ENCODE assay signal across 1 cellular context in the genomic region with DNA sequence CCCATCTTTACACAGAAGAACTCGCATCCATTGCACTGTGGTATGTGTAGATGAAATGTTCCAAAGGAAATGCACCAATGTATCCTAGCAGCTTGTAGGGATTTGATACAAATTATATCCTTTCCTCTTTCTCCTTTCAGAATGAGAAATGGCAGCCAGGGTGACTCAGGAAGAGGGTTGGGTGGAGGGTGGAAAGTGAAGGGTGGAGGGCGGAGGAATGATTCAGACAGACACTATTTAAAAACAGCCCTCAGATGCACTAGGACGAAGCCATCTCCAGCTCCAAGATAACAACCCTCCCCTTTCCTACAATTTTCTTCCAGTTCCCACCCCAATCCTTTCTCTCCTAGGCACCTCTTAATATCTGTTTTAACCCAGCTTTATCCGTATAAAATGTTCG.
TF ChIP-seq lines count a peak whose summit lies in the region.

No MANE protein-coding gene starts in this region.

TF ChIP-seq in SK-N-SH, 30 proteins besides CTCF, POLR2A, EP300 and RAD21 (continued from another document):
- TF ChIP-seq, protein P1, sequence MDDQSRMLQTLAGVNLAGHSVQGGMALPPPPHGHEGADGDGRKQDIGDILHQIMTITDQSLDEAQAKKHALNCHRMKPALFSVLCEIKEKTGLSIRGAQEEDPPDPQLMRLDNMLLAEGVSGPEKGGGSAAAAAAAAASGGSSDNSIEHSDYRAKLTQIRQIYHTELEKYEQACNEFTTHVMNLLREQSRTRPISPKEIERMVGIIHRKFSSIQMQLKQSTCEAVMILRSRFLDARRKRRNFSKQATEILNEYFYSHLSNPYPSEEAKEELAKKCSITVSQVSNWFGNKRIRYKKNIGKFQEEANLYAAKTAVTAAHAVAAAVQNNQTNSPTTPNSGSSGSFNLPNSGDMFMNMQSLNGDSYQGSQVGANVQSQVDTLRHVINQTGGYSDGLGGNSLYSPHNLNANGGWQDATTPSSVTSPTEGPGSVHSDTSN (IDR thresholded peaks at IDR 0.05): no peak
- TF ChIP-seq GABPA (IDR thresholded peaks at IDR 0.05; ENCODE audit: low read depth) (no peak), TCF12 (IDR thresholded peaks at IDR 0.05) (no peak), SMC3 (IDR thresholded peaks at IDR 0.05; ENCODE audit: low read depth, low read length) (no peak), TEAD4 (IDR thresholded peaks at IDR 0.05; ENCODE audit: borderline replicate concordance, insufficient read depth) (no peak), NRF1 (IDR thresholded peaks at IDR 0.05; ENCODE audit: low read depth, low read length) (no peak), FOXJ3 (CRISPR knock-in tag; IDR thresholded peaks at IDR 0.05) (no peak), ELF1 (IDR thresholded peaks at IDR 0.05) (no peak)
- TF ChIP-seq, protein P2, sequence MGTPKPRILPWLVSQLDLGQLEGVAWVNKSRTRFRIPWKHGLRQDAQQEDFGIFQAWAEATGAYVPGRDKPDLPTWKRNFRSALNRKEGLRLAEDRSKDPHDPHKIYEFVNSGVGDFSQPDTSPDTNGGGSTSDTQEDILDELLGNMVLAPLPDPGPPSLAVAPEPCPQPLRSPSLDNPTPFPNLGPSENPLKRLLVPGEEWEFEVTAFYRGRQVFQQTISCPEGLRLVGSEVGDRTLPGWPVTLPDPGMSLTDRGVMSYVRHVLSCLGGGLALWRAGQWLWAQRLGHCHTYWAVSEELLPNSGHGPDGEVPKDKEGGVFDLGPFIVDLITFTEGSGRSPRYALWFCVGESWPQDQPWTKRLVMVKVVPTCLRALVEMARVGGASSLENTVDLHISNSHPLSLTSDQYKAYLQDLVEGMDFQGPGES (IDR thresholded peaks at IDR 0.05; ENCODE audit: low read depth, low read length): no peak
TF ChIP-seq in SK-N-SH: peak in this region for 3.
